ENCODE assay signal across 8 cellular contexts in genomic region chr1:202184750-202185460, GRCh38. TPM values are rescaled to one million over a fixed set of nuclear protein-coding genes. Genes with fewer than 3 reads are reported as not detected.
A peak's percentile ranks its signal among the peaks of the same experiment; 100 is the strongest.
DNase-seq lines count a peak whose midpoint lies in the region; ATAC-seq and TF ChIP-seq lines count a peak whose summit lies in the region.

No MANE protein-coding gene starts in this region.

- H3K4ac ChIP-seq in neuronal stem cell (ENCODE audit: low read length), result no peak overlapping the region

- TF ChIP-seq CTCF in GM06990 (IDR thresholded peaks at IDR 0.05; ENCODE audit: insufficient read depth, low read length, poor library complexity, severe bottlenecking) (peak; percentile 98), LNCaP clone FGC (IDR thresholded peaks at IDR 0.05; ENCODE audit: control insufficient read depth, extremely low read depth, insufficient read depth) (peak; percentile 94), fibroblast of villous mesenchyme (IDR thresholded peaks at IDR 0.05; ENCODE audit: insufficient read depth, low read depth, low read length) (peak; percentile 89)

- H3K79me1 ChIP-seq in neuronal stem cell (ENCODE audit: low read depth, low read length), result no peaks in the 10 kb centered on the region

- no peak overlapping the region for H3K9ac ChIP-seq in neuronal stem cell (ENCODE audit: low read depth, low read length, poor library complexity)

- DNase-seq in GM06990 (ENCODE audit: extremely low read depth, insufficient read length) (peak; percentile 48), LNCaP clone FGC (ENCODE audit: low read depth) (peak; percentile 50), RPMI8226 (peak; percentile 89), fibroblast of villous mesenchyme (ENCODE audit: low read depth) (peak; percentile 79), neuronal stem cell (ENCODE audit: low spot score) (peak; percentile 93), superior temporal gyrus (ENCODE audit: extremely low spot score) (peak; percentile 87)
- DNase-seq in activated T-helper 1 cell treated with anti-CD3 and anti-CD28 coated beads, Interleukin-2, amount 50 U/mL, for 16 hours (ENCODE audit: low read depth in 1 of 2, low spot score in 1 of 2), result peak; percentile 52 to 53

- no peak overlapping the region for H4K91ac ChIP-seq in neuronal stem cell (ENCODE audit: low read depth, low read length, poor library complexity)

- no peak overlapping the region for H3K27ac ChIP-seq in neuronal stem cell (replicated peaks; ENCODE audit: low read length)

- peaks cover 0 to 10% of the 10 kb centered on the region in 2 donors for H3K4me1 ChIP-seq in neuronal stem cell (ENCODE audit: control insufficient read depth in 2 of 2, insufficient read depth in 1 of 2, low read depth in 1 of 2, low read length in 2 of 2)

- H2BK12ac ChIP-seq in neuronal stem cell (ENCODE audit: low read length), result peak overlapping the region; percentile 49

- peak overlapping the region; percentile 72 for H2AK5ac ChIP-seq in neuronal stem cell (ENCODE audit: low read depth, low read length)

- H3K14ac ChIP-seq in neuronal stem cell (ENCODE audit: low read length), result no peak overlapping the region

- H2BK5ac ChIP-seq in neuronal stem cell (ENCODE audit: low read length), result peak overlapping the region; percentile 43

- no peak for ATAC-seq in GM19455 (IDR thresholded peaks at IDR 0.05; ENCODE audit: unreplicated experiment)

- H4K8ac ChIP-seq in neuronal stem cell (ENCODE audit: low read depth, low read length), result peak overlapping the region; percentile 75

- no CpG with 5 or more reads among the region's 19 CpGs for WGBS in neuronal stem cell (ENCODE audit: extremely low coverage in 2 of 2, insufficient read length in 2 of 2, insufficient replicate concordance in 1 of 2), 2 donors

- H3K4me2 ChIP-seq in neuronal stem cell (ENCODE audit: insufficient read depth, low read length, poor library complexity, severe bottlenecking), result peak overlapping the region; percentile 52

- H3K18ac ChIP-seq in neuronal stem cell (ENCODE audit: low read length), result peak overlapping the region; percentile 88

- H2AFZ ChIP-seq in neuronal stem cell (ENCODE audit: low read length), result peak overlapping the region; percentile 8

- peak overlapping the region; percentile 93 for H2BK15ac ChIP-seq in neuronal stem cell (ENCODE audit: low read length)

- no peak overlapping the region for H3K23ac ChIP-seq in neuronal stem cell (ENCODE audit: low read depth, low read length, poor library complexity)

- H3K36me3 ChIP-seq in GM06990 (ENCODE audit: control insufficient read depth, insufficient read depth, low read length), result no peaks in the 10 kb centered on the region
- H3K36me3 ChIP-seq in neuronal stem cell (replicated peaks in 1 of 2; ENCODE audit: control insufficient read depth in 2 of 2, insufficient read depth in 2 of 2, low read length in 2 of 2), result no peaks in the 10 kb centered on the region

- no peaks in the 10 kb centered on the region for H3K9me3 ChIP-seq in neuronal stem cell (replicated peaks in 1 of 2; ENCODE audit: control insufficient read depth in 2 of 2, insufficient read depth in 1 of 2, low read depth in 1 of 2, low read length in 2 of 2)

- H3K27me3 ChIP-seq in GM06990 (replicated peaks; ENCODE audit: control insufficient read depth, insufficient read depth, low read length), result no peaks in the 10 kb centered on the region; the same call in 1 of the 2 replicates
- peaks cover 0 to 45% (median 0%) of the 10 kb centered on the region in 3 experiments for H3K27me3 ChIP-seq in neuronal stem cell (ENCODE audit: control insufficient read depth in 3 of 3, insufficient read depth in 3 of 3, low read depth in 1 of 3, low read length in 3 of 3)

- no peak overlapping the region for H2BK120ac ChIP-seq in neuronal stem cell (ENCODE audit: low read depth, low read length)

- H3K4me3 ChIP-seq in GM06990 (replicated peaks; ENCODE audit: low read depth, low read length) (no peak overlapping the region), LNCaP clone FGC (ENCODE audit: low read depth, low read length) (no peak overlapping the region), fibroblast of villous mesenchyme (ENCODE audit: low read depth, low read length) (no peak overlapping the region), neuronal stem cell (ENCODE audit: low read length in 2 of 2) (no peak overlapping the region)

RNA-seq across cellular contexts. Expression of gene LGR6, which starts 8.7 kb away (rescaled TPM):
- not detected in 2 replicates for total RNA-seq in fibroblast of villous mesenchyme
- polyA plus RNA-seq in neuronal stem cell (2013, experiment 1 of 2), result 0.21 TPM
- polyA plus RNA-seq in neuronal stem cell (2013, experiment 2 of 2), result 0.15 TPM

RNA-seq across cellular contexts. Expression of gene PTPN7, which starts 24.5 kb away (rescaled TPM):
- total RNA-seq in fibroblast of villous mesenchyme, result not detected in 2 replicates
- not detected for polyA plus RNA-seq in neuronal stem cell (2013, experiment 1 of 2)
- not detected for polyA plus RNA-seq in neuronal stem cell (2013, experiment 2 of 2)

RNA-seq across cellular contexts. Expression of gene ARL8A, which starts 40.4 kb away (rescaled TPM):
- total RNA-seq in fibroblast of villous mesenchyme, result 18.7 and 28.5 TPM in 2 replicates
- polyA plus RNA-seq in neuronal stem cell (2013, experiment 1 of 2), result 33.4 TPM
- 32.1 TPM for polyA plus RNA-seq in neuronal stem cell (2013, experiment 2 of 2)
